ENCODE assay signal across 20 cellular contexts in genomic region chr10:118307768-118308347, GRCh38. TPM values are rescaled to one million over a fixed set of nuclear protein-coding genes. Genes with fewer than 3 reads are reported as not detected.
DNase-seq lines count a peak whose midpoint lies in the region; ATAC-seq and TF ChIP-seq lines count a peak whose summit lies in the region.
"Had no signal": no experiment of that assay in that cellular context is flagged by ENCODE, and none has a peak within 500 bp of the region (broad histone marks: within the 10 kb centered on the region; RNA-seq: fewer than 3 reads in every experiment).

No MANE protein-coding gene starts in this region.

- no peak for ATAC-seq in HG03280 (IDR thresholded peaks at IDR 0.05; ENCODE audit: unreplicated experiment)
- ATAC-seq in activated T-helper 17 cell treated with anti-CD3 and anti-CD28 coated beads, Interleukin-2, amount 50 U/mL, for 72 hours (replicated peaks) = no peak
- ATAC-seq: HCT116, PC-3 had no signal

- H3K4me3 Mint-ChIP-seq in mesothelial cell of epicardium = no peak overlapping the region
- no peak overlapping the region for H3K4me3 Mint-ChIP-seq in MCF 10A (ENCODE audit: unreplicated experiment)
- H3K4me3 Mint-ChIP-seq in activated T-helper 17 cell treated with anti-CD3 and anti-CD28 coated beads, Interleukin-2, amount 50 U/mL, for 72 hours = no peak overlapping the region

- BruUV-seq in MCF 10A (replicated peaks; lab: Mats Ljungman, UMichigan) = no TSS peak

- H3K27ac Mint-ChIP-seq in mesothelial cell of epicardium (peak overlapping the region; percentile 11), MCF 10A (ENCODE audit: low read depth, unreplicated experiment) (no peak overlapping the region)
- no peak overlapping the region for H3K27ac Mint-ChIP-seq in activated T-helper 17 cell treated with anti-CD3 and anti-CD28 coated beads, Interleukin-2, amount 50 U/mL, for 72 hours
- H3K27ac Mint-ChIP-seq: CD4-positive, CD25-positive, alpha-beta regulatory T cell had no signal

- POLR2A ChIA-PET in HEK293 (lab: Yijun Ruan, JAX) (no interaction called here), MCF 10A (lab: Yijun Ruan, JAX) (no interaction called here)

- H3K27me3 Mint-ChIP-seq in mesothelial cell of epicardium (ENCODE audit: low read depth) (peaks cover 5% of the 10 kb centered on the region), MCF 10A (ENCODE audit: insufficient read depth, unreplicated experiment) (no peaks in the 10 kb centered on the region)
- no peaks in the 10 kb centered on the region for H3K27me3 Mint-ChIP-seq in activated T-helper 17 cell treated with anti-CD3 and anti-CD28 coated beads, Interleukin-2, amount 50 U/mL, for 72 hours
- H3K27me3 Mint-ChIP-seq: CD4-positive, CD25-positive, alpha-beta regulatory T cell had no signal

- H3K36me3 ChIP-seq in HEK293 (ENCODE audit: control insufficient read depth in 2 of 2, insufficient read depth in 1 of 2, low read length in 2 of 2) = peaks cover 0 to 43% of the 10 kb centered on the region in 2 experiments
- H3K36me3 ChIP-seq in ascending aorta = peaks cover 0 to 19% of the 10 kb centered on the region in 2 donors
- peaks cover 0 to 24% (median 0%) of the 10 kb centered on the region in 3 donors for H3K36me3 ChIP-seq in tibial artery

- H3K4me3 ChIP-seq in HEK293 (ENCODE audit: low read depth, low read length) (no peak overlapping the region), ascending aorta (no peak overlapping the region), tibial artery (no peak overlapping the region)
- H3K4me3 ChIP-seq: BLaER1, SJCRH30 had no signal

- no peak overlapping the region for H3K27ac ChIP-seq in HEK293 (ENCODE audit: extremely low read depth, low read depth, low read length)
- peak overlapping the region; percentile 60 for H3K27ac ChIP-seq in ascending aorta
- peak overlapping the region; percentile 31 to 73 for H3K27ac ChIP-seq in tibial artery
- H3K27ac ChIP-seq: BLaER1, SJCRH30 had no signal

- DNase-seq in ascending aorta (ENCODE audit: low spot score in 2 of 2) = no peak
- DNase-seq in mesothelial cell of epicardium (ENCODE audit: low spot score in 2 of 2, unreplicated experiment in 2 of 2) = no peak
- no peak for DNase-seq in tibial artery
- no peak for DNase-seq in MCF 10A (ENCODE audit: unreplicated experiment)
- DNase-seq: CD4-positive, CD25-positive, alpha-beta regulatory T cell; Karpas-422; NCI-H1092 treated with DMSO at 0.1 percent for 48 hours; NCI-H1436; NCI-H187; NCI-H2171 treated with DMSO at 0.1 percent for 48 hours; NCI-H345; NCI-H510A treated with DMSO at 0.1 percent for 48 hours; NCI-H774; PC-3; SJCRH30 had no signal

- intact Hi-C loops in ascending aorta (cut with DNase I) (loop anchor here (2.0 kb wide), 1 partner anchor 35 kb away; the partner anchor contains the start of gene FAM204A), tibial artery (cut with DNase I; ENCODE audit: low total_unique reads) (no loop called here), MCF 10A (cut with micrococcal nuclease) (loop anchor here (10.0 kb wide), 1 partner anchor 237 kb away; no protein-coding TSS in a partner anchor)

- H3K4me1 Mint-ChIP-seq in mesothelial cell of epicardium (peaks cover 45% of the 10 kb centered on the region), MCF 10A (ENCODE audit: insufficient read depth, unreplicated experiment) (no peaks in the 10 kb centered on the region)
- no peaks in the 10 kb centered on the region for H3K4me1 Mint-ChIP-seq in activated T-helper 17 cell treated with anti-CD3 and anti-CD28 coated beads, Interleukin-2, amount 50 U/mL, for 72 hours

- no peak for TF ChIP-seq CTCF in HEK293 (tag by site-specific recombination; IDR thresholded peaks at IDR 0.05)
- TF ChIP-seq CTCF in ascending aorta (IDR thresholded peaks at IDR 0.05) = no peak
- TF ChIP-seq CTCF in mesothelial cell of epicardium (IDR thresholded peaks at IDR 0.05; ENCODE audit: unreplicated experiment) = no peak
- no peak for TF ChIP-seq CTCF in tibial artery (IDR thresholded peaks at IDR 0.05)
- no peak for TF ChIP-seq CTCF in MCF 10A (IDR thresholded peaks at IDR 0.05; ENCODE audit: unreplicated experiment)

- H3K36me3 Mint-ChIP-seq in mesothelial cell of epicardium (peaks cover 35% of the 10 kb centered on the region), MCF 10A (ENCODE audit: insufficient read depth, unreplicated experiment) (peaks cover 62% of the 10 kb centered on the region)
- peaks cover 77% of the 10 kb centered on the region for H3K36me3 Mint-ChIP-seq in activated T-helper 17 cell treated with anti-CD3 and anti-CD28 coated beads, Interleukin-2, amount 50 U/mL, for 72 hours (ENCODE audit: low read depth)

- H3K4me1 ChIP-seq in HEK293 (ENCODE audit: control insufficient read depth, insufficient read depth, low read length) (no peaks in the 10 kb centered on the region), ascending aorta (peaks cover 0 to 25% of the 10 kb centered on the region in 2 donors), tibial artery (peaks cover 0 to 56% (median 19%) of the 10 kb centered on the region in 4 donors)
- H3K4me1 ChIP-seq: BLaER1 had no signal

- no peaks in the 10 kb centered on the region for H3K27me3 ChIP-seq in ascending aorta
- no peaks in the 10 kb centered on the region for H3K27me3 ChIP-seq in tibial artery
- H3K27me3 ChIP-seq: BLaER1, SJCRH30 had no signal

- no peaks in the 10 kb centered on the region for H3K9me3 Mint-ChIP-seq in mesothelial cell of epicardium
- H3K9me3 Mint-ChIP-seq in MCF 10A (ENCODE audit: unreplicated experiment) = no peaks in the 10 kb centered on the region
- H3K9me3 Mint-ChIP-seq in activated T-helper 17 cell treated with anti-CD3 and anti-CD28 coated beads, Interleukin-2, amount 50 U/mL, for 72 hours = no peaks in the 10 kb centered on the region
- H3K9me3 Mint-ChIP-seq: CD4-positive, CD25-positive, alpha-beta regulatory T cell had no signal

- CTCF ChIA-PET in HEK293 (lab: Yijun Ruan, JAX) = interaction anchor here (1.0 kb wide), 1 partner anchor 22 kb away, joined by 3 read pairs; no protein-coding TSS in a partner anchor
- CTCF ChIA-PET in MCF 10A (lab: Yijun Ruan, JAX) = interaction anchor here (1.8 kb wide), 1 partner anchor 14 kb away, joined by 5 read pairs; no protein-coding TSS in a partner anchor

- no peaks in the 10 kb centered on the region for H3K9me3 ChIP-seq in HEK293 (ENCODE audit: control insufficient read depth, insufficient read depth, low read depth, low read length)
- no peaks in the 10 kb centered on the region for H3K9me3 ChIP-seq in ascending aorta
- no peaks in the 10 kb centered on the region for H3K9me3 ChIP-seq in tibial artery
- H3K9me3 ChIP-seq: BLaER1, SJCRH30 had no signal

TF ChIP-seq in HEK293, 187 proteins besides CTCF, POLR2A, EP300 and RAD21:
- TF ChIP-seq ZNF350 (tag by site-specific recombination; IDR thresholded peaks at IDR 0.05) (no peak), ZNF174 (tag by site-specific recombination; IDR thresholded peaks at IDR 0.05) (no peak), ZFP37 (tag by site-specific recombination; IDR thresholded peaks at IDR 0.05) (no peak), ZSCAN4 (tag by site-specific recombination; IDR thresholded peaks at IDR 0.05) (no peak), ZNF549 (tag by site-specific recombination; IDR thresholded peaks at IDR 0.05) (no peak), PRDM6 (tag by site-specific recombination; IDR thresholded peaks at IDR 0.05) (peak; percentile 56), ZNF792 (tag by site-specific recombination; IDR thresholded peaks at IDR 0.05) (no peak), ZNF221 (tag by site-specific recombination; IDR thresholded peaks at IDR 0.05; ENCODE audit: borderline replicate concordance) (no peak), ZEB2 (tag by site-specific recombination; IDR thresholded peaks at IDR 0.05) (no peak), ZNF18 (tag by site-specific recombination; IDR thresholded peaks at IDR 0.05) (no peak), ZSCAN16 (tag by site-specific recombination; IDR thresholded peaks at IDR 0.05) (no peak), SP7 (tag by site-specific recombination; IDR thresholded peaks at IDR 0.05) (peak; percentile 43; the same call in 1 of the 2 replicates), HOXA7 (CRISPR knock-in tag; IDR thresholded peaks at IDR 0.05; ENCODE audit: borderline replicate concordance) (no peak)

RNA-seq across cellular contexts. Expression of gene FAM204A, which starts 34.3 kb away (rescaled TPM):
- total RNA-seq in ascending aorta (12.5 TPM), mesothelial cell of epicardium (53.0 to 54.6 TPM (median 53.4 TPM) in 3 replicates), MCF 10A (2022) (101 and 103 TPM in 2 replicates)
- 10 to 100 TPM; 41.8 to 56.4 TPM for total RNA-seq in activated T-helper 17 cell treated with anti-CD3 and anti-CD28 coated beads, Interleukin-2, amount 50 U/mL, for 72 hours
